ENCODE assay signal across 12 cellular contexts in genomic region chr1:116769050-116769449, GRCh38. TPM values are rescaled to one million over a fixed set of nuclear protein-coding genes. Genes with fewer than 3 reads are reported as not detected.
DNase-seq lines count a peak whose midpoint lies in the region; ATAC-seq and TF ChIP-seq lines count a peak whose summit lies in the region.
"Had no signal": no experiment of that assay in that cellular context is flagged by ENCODE, and none has a peak within 500 bp of the region (broad histone marks: within the 10 kb centered on the region; RNA-seq: fewer than 3 reads in every experiment).

No MANE protein-coding gene starts in this region.

- H3K27me3 Mint-ChIP-seq in IgD-negative memory B cell, result no peaks in the 10 kb centered on the region
- peaks cover 1% of the 10 kb centered on the region for H3K27me3 Mint-ChIP-seq in activated naive CD8-positive, alpha-beta T cell treated with anti-CD3 and anti-CD28 coated beads, Interleukin-2, amount 50 U/mL, for 24 hours

- no peak overlapping the region for H2BK120ac ChIP-seq in mesenchymal stem cell (ENCODE audit: low read depth, low read length)

- no peak overlapping the region for H3K14ac ChIP-seq in mesenchymal stem cell (ENCODE audit: low read length in 2 of 2)

- no peak overlapping the region for H3K23ac ChIP-seq in mesenchymal stem cell (ENCODE audit: low read length in 2 of 2)

- H3K4me2 ChIP-seq in BLaER1 treated with 17β-estradiol and CSF1 and Interleukin-3, amounts not matched to agents 10 nM and 100 nM, result peak overlapping the region; percentile 66 to 91 (median 76)
- no peak overlapping the region for H3K4me2 ChIP-seq in mesenchymal stem cell (ENCODE audit: low read length, poor library complexity, severe bottlenecking)

- H3K4me1 Mint-ChIP-seq in IgD-negative memory B cell, result peaks cover 8 to 28% (median 14%) of the 10 kb centered on the region in 3 donors
- H3K4me1 Mint-ChIP-seq in activated naive CD8-positive, alpha-beta T cell treated with anti-CD3 and anti-CD28 coated beads, Interleukin-2, amount 50 U/mL, for 24 hours, result peaks cover 96% of the 10 kb centered on the region

- 93 to 100% methylated on average over 3 of the region's 7 CpGs for WGBS in gastroesophageal sphincter (ENCODE audit: low coverage in 1 of 2), 2 donors
- WGBS in body of pancreas, 2 donors, result 73 to 87% methylated on average over 7 of the region's 7 CpGs
- WGBS in mesenchymal stem cell, result 96% methylated on average over 7 of the region's 7 CpGs

- H3K9ac ChIP-seq in BLaER1 treated with 17β-estradiol and CSF1 and Interleukin-3, amounts not matched to agents 10 nM and 100 nM, result peak overlapping the region in 2 of 11 experiments; percentile 7 to 37; a peak in 3 of 22 replicates
- no peak overlapping the region for H3K9ac ChIP-seq in mesenchymal stem cell (ENCODE audit: low read length)

- no peaks in the 10 kb centered on the region for H4K20me1 ChIP-seq in BLaER1 treated with 17β-estradiol and CSF1 and Interleukin-3, amounts not matched to agents 10 nM and 100 nM

- no peak overlapping the region for H4K91ac ChIP-seq in mesenchymal stem cell (ENCODE audit: low read length)

- H3K27me3 ChIP-seq in BLaER1 treated with 17β-estradiol and CSF1 and Interleukin-3, amounts not matched to agents 10 nM and 100 nM, result peaks cover 0 to 25% (median 0%) of the 10 kb centered on the region in 11 experiments; a peak in 5 of 22 replicates
- no peaks in the 10 kb centered on the region for H3K27me3 ChIP-seq in gastroesophageal sphincter
- H3K27me3 ChIP-seq in body of pancreas, result no peaks in the 10 kb centered on the region
- no peaks in the 10 kb centered on the region for H3K27me3 ChIP-seq in mesenchymal stem cell (ENCODE audit: control insufficient read depth in 1 of 2, insufficient read depth in 1 of 2, low read length in 2 of 2)

- peaks cover 16 to 33% (median 22%) of the 10 kb centered on the region in 11 experiments; a peak in 21 of 22 replicates for H3K9me3 ChIP-seq in BLaER1 treated with 17β-estradiol and CSF1 and Interleukin-3, amounts not matched to agents 10 nM and 100 nM (replicated peaks in 1 of 11)
- peaks cover 0 to 4% (median 0%) of the 10 kb centered on the region in 3 donors for H3K9me3 ChIP-seq in gastroesophageal sphincter
- H3K9me3 ChIP-seq in body of pancreas, result no peaks in the 10 kb centered on the region
- no peaks in the 10 kb centered on the region for H3K9me3 ChIP-seq in mesenchymal stem cell (ENCODE audit: control insufficient read depth, low read length)

- ATAC-seq in GM19043 (IDR thresholded peaks at IDR 0.05; ENCODE audit: low read depth, unreplicated experiment) (peak; percentile 21), gastroesophageal sphincter (no peak), body of pancreas (no peak)
- ATAC-seq in activated naive CD8-positive, alpha-beta T cell treated with anti-CD3 and anti-CD28 coated beads, Interleukin-2, amount 50 U/mL, for 24 hours, result peak; percentile 4

- no peak overlapping the region for H2BK15ac ChIP-seq in mesenchymal stem cell (ENCODE audit: low read depth, poor library complexity, severe bottlenecking)

- no peaks in the 10 kb centered on the region for H3K79me1 ChIP-seq in mesenchymal stem cell (replicated peaks; ENCODE audit: low read length, poor library complexity, severe bottlenecking)

- no peak overlapping the region for H3K18ac ChIP-seq in mesenchymal stem cell (ENCODE audit: low read depth in 1 of 2, low read length in 2 of 2)

- H2BK5ac ChIP-seq in mesenchymal stem cell (ENCODE audit: low read depth, low read length, poor library complexity, severe bottlenecking), result no peak overlapping the region

- no peak for TF ChIP-seq CTCF in gastroesophageal sphincter (IDR thresholded peaks at IDR 0.05)
- TF ChIP-seq CTCF in body of pancreas (IDR thresholded peaks at IDR 0.05), result no peak

- no peak overlapping the region for H4K8ac ChIP-seq in mesenchymal stem cell (ENCODE audit: low read length)

- TF ChIP-seq POLR2A in gastroesophageal sphincter (IDR thresholded peaks at IDR 0.05), result no peak
- no peak for TF ChIP-seq POLR2A in body of pancreas (IDR thresholded peaks at IDR 0.05)

- no peak overlapping the region for H2AFZ ChIP-seq in mesenchymal stem cell (ENCODE audit: low read depth, low read length)

- H2AK5ac ChIP-seq in mesenchymal stem cell (ENCODE audit: low read length, severe bottlenecking), result no peak overlapping the region

- H3K36me3 ChIP-seq in BLaER1 treated with 17β-estradiol and CSF1 and Interleukin-3, amounts not matched to agents 10 nM and 100 nM, result peaks cover 0 to 7% (median 0%) of the 10 kb centered on the region in 11 experiments; a peak in 2 of 22 replicates
- no peaks in the 10 kb centered on the region for H3K36me3 ChIP-seq in gastroesophageal sphincter
- no peaks in the 10 kb centered on the region for H3K36me3 ChIP-seq in body of pancreas (replicated peaks in 1 of 2; ENCODE audit: insufficient read depth in 1 of 2, low read depth in 2 of 2)
- no peaks in the 10 kb centered on the region for H3K36me3 ChIP-seq in mesenchymal stem cell (ENCODE audit: control insufficient read depth in 1 of 2, insufficient read depth in 2 of 2, low read depth in 1 of 2, low read length in 2 of 2)
- H3K36me3 ChIP-seq: WERI-Rb-1 had no signal

- intact Hi-C loops in body of pancreas (cut with DNase I), result no loop called here

- peak; percentile 40 for DNase-seq in activated naive CD8-positive, alpha-beta T cell treated with anti-CD3 and anti-CD28 coated beads, Interleukin-2, amount 50 U/mL, for 24 hours
- DNase-seq in NK-92 (lab: John Stamatoyannopoulos, UW; ENCODE audit: unreplicated experiment) (no peak), body of pancreas (no peak), mesenchymal stem cell (no peak)
- DNase-seq: hippocampal formation, Right ventricle myocardium superior, WERI-Rb-1 had no signal

- H3K9me3 Mint-ChIP-seq in IgD-negative memory B cell, result peaks cover 0 to 4% (median 0%) of the 10 kb centered on the region in 3 donors
- peaks cover 8% of the 10 kb centered on the region for H3K9me3 Mint-ChIP-seq in activated naive CD8-positive, alpha-beta T cell treated with anti-CD3 and anti-CD28 coated beads, Interleukin-2, amount 50 U/mL, for 24 hours

- peak overlapping the region in 2 of 3 donors; percentile 6 to 82 for H3K27ac Mint-ChIP-seq in IgD-negative memory B cell
- peak overlapping the region; percentile 99 for H3K27ac Mint-ChIP-seq in activated naive CD8-positive, alpha-beta T cell treated with anti-CD3 and anti-CD28 coated beads, Interleukin-2, amount 50 U/mL, for 24 hours

- H3K4me3 Mint-ChIP-seq in IgD-negative memory B cell, result peak overlapping the region in 2 of 4 donors; percentile 13 to 75
- peak overlapping the region; percentile 98 for H3K4me3 Mint-ChIP-seq in activated naive CD8-positive, alpha-beta T cell treated with anti-CD3 and anti-CD28 coated beads, Interleukin-2, amount 50 U/mL, for 24 hours

- H3K36me3 Mint-ChIP-seq in IgD-negative memory B cell, result peaks cover 6% of the 10 kb centered on the region
- H3K36me3 Mint-ChIP-seq in activated naive CD8-positive, alpha-beta T cell treated with anti-CD3 and anti-CD28 coated beads, Interleukin-2, amount 50 U/mL, for 24 hours (ENCODE audit: low read depth), result peaks cover 72% of the 10 kb centered on the region

- peak overlapping the region in 2 of 10 experiments; percentile 4 to 24; a peak in 2 of 20 replicates for H3K4me3 ChIP-seq in BLaER1 treated with 17β-estradiol and CSF1 and Interleukin-3, amounts not matched to agents 10 nM and 100 nM
- H3K4me3 ChIP-seq in gastroesophageal sphincter, result no peak overlapping the region
- no peak overlapping the region for H3K4me3 ChIP-seq in body of pancreas
- H3K4me3 ChIP-seq in mesenchymal stem cell (ENCODE audit: insufficient read depth in 1 of 2, low read depth in 1 of 2, low read length in 2 of 2), result no peak overlapping the region

- peaks cover 24 to 44% (median 36%) of the 10 kb centered on the region in 10 experiments for H3K4me1 ChIP-seq in BLaER1 treated with 17β-estradiol and CSF1 and Interleukin-3, amounts not matched to agents 10 nM and 100 nM
- H3K4me1 ChIP-seq in gastroesophageal sphincter, result no peaks in the 10 kb centered on the region
- H3K4me1 ChIP-seq in body of pancreas, result peaks cover 19% of the 10 kb centered on the region
- no peaks in the 10 kb centered on the region for H3K4me1 ChIP-seq in mesenchymal stem cell (ENCODE audit: control insufficient read depth, insufficient read depth, low read depth, low read length)

- no peak overlapping the region for H2BK12ac ChIP-seq in mesenchymal stem cell (ENCODE audit: low read length in 2 of 2)

- H3K4ac ChIP-seq in mesenchymal stem cell (ENCODE audit: low read depth in 1 of 2, low read length in 2 of 2), result no peak overlapping the region

- TF ChIP-seq EP300 in gastroesophageal sphincter (IDR thresholded peaks at IDR 0.05), result no peak

- peak overlapping the region in 1 of 11 experiments; percentile 52; a peak in 2 of 22 replicates for H3K27ac ChIP-seq in BLaER1 treated with 17β-estradiol and CSF1 and Interleukin-3, amounts not matched to agents 10 nM and 100 nM
- H3K27ac ChIP-seq in gastroesophageal sphincter, result no peak overlapping the region
- no peak overlapping the region for H3K27ac ChIP-seq in body of pancreas
- no peak overlapping the region for H3K27ac ChIP-seq in mesenchymal stem cell (ENCODE audit: low read length, poor library complexity, severe bottlenecking)
- H3K27ac ChIP-seq: WERI-Rb-1 had no signal

RNA-seq across cellular contexts. Expression of gene CD2, which starts 14.8 kb away (rescaled TPM):
- polyA plus RNA-seq in IgD-negative memory B cell, result 6.6 TPM
- 1 to 10 TPM in 3 of 4 donors, not detected in 1; 1.1 to 1.8 (median 1.2) TPM for total RNA-seq in gastroesophageal sphincter
- 1 to 10 TPM in 1 of 2 donors, not detected in 1; 2.1 TPM for total RNA-seq in body of pancreas
- 0.03 TPM for polyA plus RNA-seq in mesenchymal stem cell (2013, experiment 1 of 2)
- not detected for polyA plus RNA-seq in mesenchymal stem cell (2013, experiment 2 of 2)
- total RNA-seq: LHCN-M2 had no signal

Comparison
In these comparisons a context has a peak if more than half of its experiments do, and no peak if none do; other contexts are left out.
1. ATAC-seq: peak in GM19043 (single experiment) and activated naive CD8-positive, alpha-beta T cell treated with anti-CD3 and anti-CD28 coated beads, Interleukin-2, amount 50 U/mL, for 24 hours (single experiment); none in gastroesophageal sphincter (single experiment) and body of pancreas (single experiment).